In the genomic region with DNA sequence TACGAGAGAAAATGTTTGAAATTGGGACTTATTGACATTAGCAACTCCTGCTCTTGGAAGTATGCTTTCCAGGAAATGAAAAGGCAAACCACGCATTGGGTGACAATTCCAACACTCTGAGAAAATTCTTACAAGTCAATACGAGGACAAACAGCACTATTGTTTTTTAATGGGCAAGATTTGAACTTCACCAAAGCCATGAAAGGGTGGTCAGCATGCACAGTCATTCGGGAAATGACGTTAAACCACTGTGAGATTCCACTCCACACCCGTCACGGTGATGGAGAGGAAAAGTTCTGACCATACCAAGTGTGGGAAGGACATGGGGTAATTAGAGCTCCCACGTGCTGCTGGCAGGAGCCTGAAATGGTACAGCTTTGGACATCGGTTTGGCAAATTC, we compare ENCODE assay signal across 16 cellular contexts. TPM values are rescaled to one million over a fixed set of nuclear protein-coding genes. Genes with fewer than 3 reads are reported as not detected.
"Had no signal": no experiment of that assay in that cellular context is flagged by ENCODE, and none has a peak within 500 bp of the region (broad histone marks: within the 10 kb centered on the region; RNA-seq: fewer than 3 reads in every experiment).

No MANE protein-coding gene starts in this region.

- H3K4me3 Mint-ChIP-seq: activated CD4-positive, alpha-beta T cell treated with anti-CD3 and anti-CD28 coated beads for 36 hours; naive thymus-derived CD4-positive, alpha-beta T cell; stimulated activated naive B cell treated with anti-CD40 and anti-IgM and Interleukin-4, amounts not matched to agents 10 μg/mL and 1 μg/mL and 100 μg/mL, for 72 hours had no signal

- H3K27ac Mint-ChIP-seq: activated CD4-positive, alpha-beta T cell treated with anti-CD3 and anti-CD28 coated beads for 36 hours; stimulated activated naive B cell treated with anti-CD40 and anti-IgM and Interleukin-4, amounts not matched to agents 10 μg/mL and 1 μg/mL and 100 μg/mL, for 72 hours had no signal

- H3K27me3 Mint-ChIP-seq: activated CD4-positive, alpha-beta T cell treated with anti-CD3 and anti-CD28 coated beads for 36 hours; naive thymus-derived CD4-positive, alpha-beta T cell; stimulated activated naive B cell treated with anti-CD40 and anti-IgM and Interleukin-4, amounts not matched to agents 10 μg/mL and 1 μg/mL and 100 μg/mL, for 72 hours had no signal

- ATAC-seq: activated CD4-positive, alpha-beta T cell treated with anti-CD3 and anti-CD28 coated beads for 36 hours; esophagus mucosa; foreskin keratinocyte; left lobe of liver; naive thymus-derived CD4-positive, alpha-beta T cell; right cardiac atrium; stimulated activated naive B cell treated with anti-CD40 and anti-IgM and Interleukin-4, amounts not matched to agents 10 μg/mL and 1 μg/mL and 100 μg/mL, for 72 hours had no signal

- DNase-seq: activated CD4-positive, alpha-beta T cell treated with anti-CD3 and anti-CD28 coated beads for 36 hours; activated naive CD4-positive, alpha-beta T cell treated with anti-CD3 and anti-CD28 coated beads, Interleukin-2, amount 50 U/mL, for 16 hours; adrenal gland; caudate nucleus; foreskin keratinocyte; head of caudate nucleus; mammary epithelial cell; naive thymus-derived CD4-positive, alpha-beta T cell; stimulated activated naive B cell treated with anti-CD40 and anti-IgM and Interleukin-4, amounts not matched to agents 10 μg/mL and 1 μg/mL and 100 μg/mL, for 72 hours; substantia nigra; T-helper 9 cell; transverse colon had no signal

RNA-seq across cellular contexts. Expression of a gene that starts 44.3 kb away (rescaled TPM):
- total RNA-seq: adrenal gland; mammary epithelial cell; mononuclear cell; naive thymus-derived CD4-positive, alpha-beta T cell had no signal

RNA-seq across cellular contexts. Expression of a gene that starts 58.5 kb away (rescaled TPM):
- total RNA-seq: foreskin keratinocyte, left lobe of liver, mammary epithelial cell had no signal
